ENCODE assay signal across 22 cellular contexts in genomic region chr3:120204338-120204737, GRCh38.
"Had no signal": no experiment of that assay in that cellular context is flagged by ENCODE, and none has a peak within 500 bp of the region (broad histone marks: within the 10 kb centered on the region; RNA-seq: fewer than 3 reads in every experiment).

No MANE protein-coding gene starts in this region.

- FAIRE-seq: RCC 7860 had no signal

- DNase-seq: IMR-90, Karpas-422, KG1, MG63, NCI-H1092, NCI-H1105 treated with DMSO at 0.1 percent for 48 hours, NCI-H1417 treated with DMSO at 0.1 percent for 48 hours, NCI-H146, NCI-H1694 treated with DMSO at 0.1 percent for 48 hours, NCI-H1930, NCI-H2081, NCI-H2107, NCI-H226, NCI-H446, NCI-H510A, NCI-H524 treated with DMSO at 0.1 percent for 48 hours, NCI-H69, NCI-H774, Right ventricle myocardium superior, RPMI8226, SK-N-SH had no signal

- H3K4me3 ChIP-seq: MG63 had no signal

- H3K36me3 ChIP-seq: MG63 had no signal

- H3K9me3 ChIP-seq: MG63, SK-N-SH had no signal

- H3K27me3 ChIP-seq: MG63 had no signal

- H3K4me2 ChIP-seq: SK-N-SH had no signal

- H3K9ac ChIP-seq: SK-N-SH had no signal
